Comparison of ENCODE assay signal across 27 cellular contexts in the genomic region with DNA sequence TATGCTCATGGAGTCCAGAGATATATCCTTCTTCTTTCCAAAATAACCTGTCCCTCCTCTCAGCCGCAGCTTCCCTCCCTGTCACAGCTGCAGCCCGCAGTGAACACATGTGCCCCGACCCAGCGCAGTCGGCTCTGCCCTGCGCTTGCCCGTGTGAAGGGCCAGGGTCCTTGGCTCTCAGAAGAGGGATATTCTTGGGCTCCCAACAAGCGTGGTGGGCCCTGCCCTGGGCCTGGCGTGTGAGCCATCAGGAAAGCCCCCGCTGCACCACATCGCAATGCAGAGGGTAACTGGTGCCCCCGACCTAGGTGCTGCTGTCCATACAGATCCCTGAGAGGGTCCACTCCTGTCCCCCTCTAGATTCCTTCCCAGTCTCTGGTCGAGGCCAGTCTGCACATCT.
"Had no signal": no experiment of that assay in that cellular context is flagged by ENCODE, and none has a peak within 500 bp of the region (broad histone marks: within the 10 kb centered on the region; RNA-seq: fewer than 3 reads in every experiment).

No MANE protein-coding gene starts in this region.

- ATAC-seq: activated CD8-positive, alpha-beta T cell treated with anti-CD3 and anti-CD28 coated beads, Interleukin-2, amount 10 ng/mL, durations not matched to agents 7 days and 5 days; activated naive CD4-positive, alpha-beta T cell treated with anti-CD3 and anti-CD28 coated beads, Interleukin-2, amount 50 U/mL, for 72 hours; activated naive CD8-positive, alpha-beta T cell treated with anti-CD3 and anti-CD28 coated beads, Interleukin-2, amount 50 U/mL, for 24 hours; activated T-cell treated with anti-CD3 and anti-CD28 coated beads, Interleukin-2, amount 50 U/mL, for 4 hours; body of pancreas; T-helper 17 cell; WTC11 had no signal

- FAIRE-seq: bronchial epithelial cell had no signal

- H3K4me1 ChIP-seq: ascending aorta had no signal

- H3K4me3 ChIP-seq: ascending aorta, body of pancreas, Peyer's patch had no signal

- H3K9ac ChIP-seq: KMS-11 had no signal

- H3K4me2 ChIP-seq: KMS-11 had no signal

- H3K27ac ChIP-seq: ascending aorta, body of pancreas, KMS-11, Peyer's patch had no signal

- H3K9me3 ChIP-seq: ascending aorta, body of pancreas, Peyer's patch had no signal

- H3K27me3 ChIP-seq: ascending aorta, body of pancreas, Peyer's patch had no signal

- DNase-seq: activated CD4-positive, alpha-beta T cell treated with anti-CD3 and anti-CD28 coated beads for 48 hours; activated CD4-positive, alpha-beta T cell treated with anti-CD3 and anti-CD28 coated beads, Interleukin-2, amount 50 U/mL, for 4 hours; activated CD4-positive, CD25-positive, alpha-beta regulatory T cell treated with anti-CD3 and anti-CD28 coated beads, Interleukin-2, amount 50 U/mL, for 72 hours; activated CD8-positive, alpha-beta T cell treated with anti-CD3 and anti-CD28 coated beads, Interleukin-2, amount 10 ng/mL, durations not matched to agents 7 days and 5 days; activated effector memory CD4-positive, alpha-beta T cell treated with anti-CD3 and anti-CD28 coated beads, Interleukin-2, amount 50 U/mL, for 16 hours; activated naive CD4-positive, alpha-beta T cell treated with Interleukin-2 at 50 U/mL for 16 hours; activated naive CD8-positive, alpha-beta T cell treated with anti-CD3 and anti-CD28 coated beads, Interleukin-2, amount 50 U/mL, for 24 hours; activated T-cell treated with anti-CD3 and anti-CD28 coated beads, Interleukin-2, amount 50 U/mL, for 4 hours; amniotic stem cell; central memory CD4-positive, alpha-beta T cell; NCI-H1092; NCI-H1417; NCI-H2029; NCI-H2107; NCI-H345; NCI-H510A; NCI-H526 treated with DMSO at 0.1 percent for 48 hours; Peyer's patch; SHP77 treated with DMSO at 0.1 percent for 48 hours; T-helper 17 cell; T-helper 9 cell had no signal
